ENCODE assay signal across 8 cellular contexts in genomic region chr2:73284296-73285161, GRCh38. TPM values are rescaled to one million over a fixed set of nuclear protein-coding genes. Genes with fewer than 3 reads are reported as not detected.
A peak's percentile ranks its signal among the peaks of the same experiment; 100 is the strongest.
DNase-seq lines count a peak whose midpoint lies in the region; ATAC-seq lines count a peak whose summit lies in the region.

TSS of gene FBXO41 (minus strand) at chr2:73284478. CDS start at chr2:73269630, 14,848 bp downstream.

- H3K27me3 ChIP-seq in iPS-18a (ENCODE audit: control insufficient read depth, insufficient read depth, low read length), result peaks cover 58% of the 10 kb centered on the region

- H3K36me3 Mint-ChIP-seq in IgD-negative memory B cell, result peaks cover 4% of the 10 kb centered on the region

- H3K4me3 ChIP-seq in iPS-18a (ENCODE audit: low read length), result peak within 1 kb of the TSS; percentile 59

- DNase-seq in EL (peak; percentile 42), T follicular helper cell (ENCODE audit: low read depth) (peak; percentile 49), cerebellar cortex (ENCODE audit: low spot score) (no peak)
- peak; percentile 67 for DNase-seq in activated naive CD8-positive, alpha-beta T cell treated with anti-CD3 and anti-CD28 coated beads, Interleukin-2, amount 50 U/mL, for 16 hours (ENCODE audit: low read depth, low spot score)
- DNase-seq in stimulated activated CD4-positive, alpha-beta T cell treated with anti-CD3 and anti-CD28 coated beads, Interleukin-12 subunit alpha, Interleukin-12 subunit beta, amount 100 ng/mL, for 48 hours (ENCODE audit: low read depth in 2 of 3, low spot score in 1 of 3), result peak; percentile 52 to 73 (median 56)

- peaks cover 12% of the 10 kb centered on the region for H3K4me1 ChIP-seq in iPS-18a (ENCODE audit: control insufficient read depth, low read depth, low read length)

- H3K36me3 ChIP-seq in iPS-18a (ENCODE audit: control insufficient read depth, low read depth, low read length), result no peaks in the 10 kb centered on the region

- H3K27me3 Mint-ChIP-seq in IgD-negative memory B cell, result peaks cover 1% of the 10 kb centered on the region

- H3K27ac Mint-ChIP-seq in IgD-negative memory B cell, result peak within 1 kb of the TSS; percentile 62 to 87 (median 70)

- no peak within 1 kb of the TSS for H3K27ac ChIP-seq in iPS-18a (ENCODE audit: low read length)

- H3K9ac ChIP-seq in iPS-18a (ENCODE audit: low read length), result peak within 1 kb of the TSS; percentile 40

- H3K9me3 Mint-ChIP-seq in IgD-negative memory B cell, result no peaks in the 10 kb centered on the region

- peaks cover 11 to 23% (median 15%) of the 10 kb centered on the region in 3 donors for H3K4me1 Mint-ChIP-seq in IgD-negative memory B cell

- no peaks in the 10 kb centered on the region for H3K9me3 ChIP-seq in iPS-18a (ENCODE audit: control insufficient read depth, low read depth, low read length)

- peak within 1 kb of the TSS; percentile 86 to 95 (median 91) for H3K4me3 Mint-ChIP-seq in IgD-negative memory B cell

- ATAC-seq in GM21526 (IDR thresholded peaks at IDR 0.05; ENCODE audit: low FRiP score, unreplicated experiment), result peak; percentile 65

RNA-seq across cellular contexts. Expression of gene FBXO41, which starts in this region (rescaled TPM):
- polyA plus RNA-seq in IgD-negative memory B cell, result 3.8 TPM
